29 cellular contexts compared by ENCODE assay signal in the genomic region with DNA sequence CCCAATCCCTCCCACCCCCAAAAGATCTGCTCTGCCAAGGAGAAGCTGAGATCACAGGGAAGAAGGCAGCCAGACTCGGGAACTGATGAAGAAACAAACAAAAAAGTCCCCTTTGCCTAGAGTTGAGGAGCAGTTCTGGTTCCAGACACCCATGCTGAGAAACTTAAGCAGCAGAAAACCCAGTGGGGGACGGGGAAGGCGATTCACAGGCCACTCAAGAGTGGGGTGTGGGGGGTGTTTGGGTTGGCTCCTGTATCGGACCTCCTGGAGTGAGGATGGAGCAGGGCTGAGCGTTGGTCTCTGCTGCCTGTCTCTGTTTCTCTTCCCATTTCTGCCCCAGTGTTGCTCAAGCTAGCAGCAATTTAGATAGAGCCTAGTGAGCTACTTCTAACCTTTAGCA. TPM values are rescaled to one million over a fixed set of nuclear protein-coding genes. Genes with fewer than 3 reads are reported as not detected.
"Had no signal": no experiment of that assay in that cellular context is flagged by ENCODE, and none has a peak within 500 bp of the region (broad histone marks: within the 10 kb centered on the region; RNA-seq: fewer than 3 reads in every experiment).

No MANE protein-coding gene starts in this region.

- H3K36me3 Mint-ChIP-seq: activated CD4-positive, alpha-beta memory T cell treated with anti-CD3 and anti-CD28 coated beads for 36 hours; naive thymus-derived CD8-positive, alpha-beta T cell; stimulated activated naive B cell treated with anti-CD40 and anti-IgM and Interleukin-4, amounts not matched to agents 10 μg/mL and 1 μg/mL and 100 μg/mL, for 72 hours had no signal

- H3K4me3 Mint-ChIP-seq: activated CD4-positive, alpha-beta memory T cell treated with anti-CD3 and anti-CD28 coated beads for 36 hours; immature natural killer cell; naive thymus-derived CD8-positive, alpha-beta T cell; stimulated activated naive B cell treated with anti-CD40 and anti-IgM and Interleukin-4, amounts not matched to agents 10 μg/mL and 1 μg/mL and 100 μg/mL, for 72 hours; T-helper 17 cell had no signal

- H3K36me3 ChIP-seq: sigmoid colon, transverse colon had no signal

- H3K27me3 ChIP-seq: body of pancreas, sigmoid colon, transverse colon had no signal

- H3K9me3 Mint-ChIP-seq: activated CD4-positive, alpha-beta memory T cell treated with anti-CD3 and anti-CD28 coated beads for 36 hours; naive thymus-derived CD8-positive, alpha-beta T cell had no signal

- H3K4me3 ChIP-seq: body of pancreas, sigmoid colon, smooth muscle cell, transverse colon had no signal

- H3K4me2 ChIP-seq: smooth muscle cell had no signal

- H3K9me3 ChIP-seq: body of pancreas, sigmoid colon, transverse colon had no signal

- H3K27ac ChIP-seq: body of pancreas, foreskin keratinocyte, sigmoid colon, transverse colon had no signal

- ATAC-seq: body of pancreas; foreskin keratinocyte; left lobe of liver; naive thymus-derived CD8-positive, alpha-beta T cell; stimulated activated naive B cell treated with anti-CD40 and anti-IgM and Interleukin-4, amounts not matched to agents 10 μg/mL and 1 μg/mL and 100 μg/mL, for 72 hours; T-helper 17 cell had no signal

- FAIRE-seq: colon, urothelium cell line had no signal

- H3K4me1 ChIP-seq: body of pancreas, foreskin keratinocyte, sigmoid colon, transverse colon had no signal

- H3K27ac Mint-ChIP-seq: activated CD4-positive, alpha-beta memory T cell treated with anti-CD3 and anti-CD28 coated beads for 36 hours; naive thymus-derived CD8-positive, alpha-beta T cell; stimulated activated naive B cell treated with anti-CD40 and anti-IgM and Interleukin-4, amounts not matched to agents 10 μg/mL and 1 μg/mL and 100 μg/mL, for 72 hours; T-helper 17 cell had no signal

- DNase-seq: activated CD4-positive, alpha-beta memory T cell treated with anti-CD3 and anti-CD28 coated beads for 36 hours; activated CD4-positive, alpha-beta T cell treated with anti-CD3 and anti-CD28 coated beads for 48 hours; activated naive CD4-positive, alpha-beta T cell treated with Interleukin-2 at 50 U/mL for 16 hours; activated T-cell treated with anti-CD3 and anti-CD28 coated beads, Interleukin-2, amount 50 U/mL, for 48 hours; amygdala; body of pancreas; caudate nucleus; effector memory CD4-positive, alpha-beta T cell; foreskin keratinocyte; immature natural killer cell; naive thymus-derived CD8-positive, alpha-beta T cell; sigmoid colon; stimulated activated CD4-positive, alpha-beta T cell treated with anti-CD3 and anti-CD28 coated beads, Interleukin-2, amount 100 ng/mL, for 48 hours; stimulated activated CD8-positive, alpha-beta memory T cell treated with anti-CD3 and anti-CD28 coated beads, Interleukin-4, amount 100 ng/mL, for 48 hours; stimulated activated naive B cell treated with anti-CD40 and anti-IgM and Interleukin-4, amounts not matched to agents 10 μg/mL and 1 μg/mL and 100 μg/mL, for 72 hours; T-helper 17 cell; transverse colon had no signal

RNA-seq across cellular contexts. Expression of gene TNP1, which starts 3.2 kb away (rescaled TPM):
- total RNA-seq: activated CD4-positive, alpha-beta memory T cell treated with anti-CD3 and anti-CD28 coated beads for 36 hours; body of pancreas; dermis microvascular lymphatic vessel endothelial cell; foreskin keratinocyte; glomerular endothelial cell; kidney epithelial cell; left lobe of liver; lung microvascular endothelial cell; naive thymus-derived CD8-positive, alpha-beta T cell; osteocyte; pulmonary artery endothelial cell; sigmoid colon; smooth muscle cell; T-helper 17 cell; temporal lobe; transverse colon had no signal
- polyA plus RNA-seq: esophagus; foreskin keratinocyte; immature natural killer cell; naive thymus-derived CD8-positive, alpha-beta T cell; sigmoid colon; smooth muscle cell had no signal
